1 cellular context compared by ENCODE assay signal in the genomic region with DNA sequence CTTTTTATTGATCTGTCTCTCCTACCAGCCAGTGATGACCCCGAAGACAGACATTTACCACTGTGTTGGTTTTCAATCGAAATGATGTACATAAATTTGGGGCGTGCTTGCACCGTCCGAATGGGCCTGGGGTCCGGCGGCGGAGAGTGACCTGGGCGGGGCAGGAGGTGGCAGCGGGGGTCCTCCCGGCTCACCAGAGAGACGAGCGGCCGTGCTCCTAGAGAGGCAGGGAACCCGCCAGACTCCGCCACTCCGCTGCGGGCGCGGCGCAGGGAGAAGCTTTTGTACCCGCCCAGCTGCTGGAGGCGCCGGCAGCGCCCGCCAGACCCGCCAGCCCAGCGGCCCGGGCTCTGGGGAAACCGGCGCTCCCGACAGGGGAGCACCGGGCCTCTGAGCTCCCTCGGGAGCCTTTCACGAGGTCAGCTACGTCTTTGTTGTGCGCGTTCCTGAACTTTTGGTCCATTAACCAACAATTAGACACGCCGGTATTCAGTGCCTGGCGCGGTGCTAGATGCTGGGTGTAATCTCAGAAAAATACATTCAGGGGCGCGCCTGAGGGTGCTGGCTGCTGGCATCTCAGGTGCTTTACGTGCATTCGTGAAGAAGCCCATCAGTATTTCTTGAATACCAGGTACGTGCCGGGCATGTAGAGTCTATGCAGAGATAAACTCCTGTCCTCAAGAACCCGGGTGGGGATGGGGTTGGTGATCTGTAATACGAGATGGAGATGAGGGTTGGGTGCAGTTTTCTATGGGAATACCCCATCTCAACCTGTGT.
TF ChIP-seq lines count a peak whose summit lies in the region.

A gene with protein sequence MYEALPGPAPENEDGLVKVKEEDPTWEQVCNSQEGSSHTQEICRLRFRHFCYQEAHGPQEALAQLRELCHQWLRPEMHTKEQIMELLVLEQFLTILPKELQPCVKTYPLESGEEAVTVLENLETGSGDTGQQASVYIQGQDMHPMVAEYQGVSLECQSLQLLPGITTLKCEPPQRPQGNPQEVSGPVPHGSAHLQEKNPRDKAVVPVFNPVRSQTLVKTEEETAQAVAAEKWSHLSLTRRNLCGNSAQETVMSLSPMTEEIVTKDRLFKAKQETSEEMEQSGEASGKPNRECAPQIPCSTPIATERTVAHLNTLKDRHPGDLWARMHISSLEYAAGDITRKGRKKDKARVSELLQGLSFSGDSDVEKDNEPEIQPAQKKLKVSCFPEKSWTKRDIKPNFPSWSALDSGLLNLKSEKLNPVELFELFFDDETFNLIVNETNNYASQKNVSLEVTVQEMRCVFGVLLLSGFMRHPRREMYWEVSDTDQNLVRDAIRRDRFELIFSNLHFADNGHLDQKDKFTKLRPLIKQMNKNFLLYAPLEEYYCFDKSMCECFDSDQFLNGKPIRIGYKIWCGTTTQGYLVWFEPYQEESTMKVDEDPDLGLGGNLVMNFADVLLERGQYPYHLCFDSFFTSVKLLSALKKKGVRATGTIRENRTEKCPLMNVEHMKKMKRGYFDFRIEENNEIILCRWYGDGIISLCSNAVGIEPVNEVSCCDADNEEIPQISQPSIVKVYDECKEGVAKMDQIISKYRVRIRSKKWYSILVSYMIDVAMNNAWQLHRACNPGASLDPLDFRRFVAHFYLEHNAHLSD (plus strand): TSS at position 285 of the 777 bp plus-strand sequence. CDS start 2,242 bp downstream, outside the sequence.

TF ChIP-seq in K562, 482 proteins besides CTCF, POLR2A, EP300 and RAD21 (continued from another document and continues in another):
- TF ChIP-seq, protein P1, sequence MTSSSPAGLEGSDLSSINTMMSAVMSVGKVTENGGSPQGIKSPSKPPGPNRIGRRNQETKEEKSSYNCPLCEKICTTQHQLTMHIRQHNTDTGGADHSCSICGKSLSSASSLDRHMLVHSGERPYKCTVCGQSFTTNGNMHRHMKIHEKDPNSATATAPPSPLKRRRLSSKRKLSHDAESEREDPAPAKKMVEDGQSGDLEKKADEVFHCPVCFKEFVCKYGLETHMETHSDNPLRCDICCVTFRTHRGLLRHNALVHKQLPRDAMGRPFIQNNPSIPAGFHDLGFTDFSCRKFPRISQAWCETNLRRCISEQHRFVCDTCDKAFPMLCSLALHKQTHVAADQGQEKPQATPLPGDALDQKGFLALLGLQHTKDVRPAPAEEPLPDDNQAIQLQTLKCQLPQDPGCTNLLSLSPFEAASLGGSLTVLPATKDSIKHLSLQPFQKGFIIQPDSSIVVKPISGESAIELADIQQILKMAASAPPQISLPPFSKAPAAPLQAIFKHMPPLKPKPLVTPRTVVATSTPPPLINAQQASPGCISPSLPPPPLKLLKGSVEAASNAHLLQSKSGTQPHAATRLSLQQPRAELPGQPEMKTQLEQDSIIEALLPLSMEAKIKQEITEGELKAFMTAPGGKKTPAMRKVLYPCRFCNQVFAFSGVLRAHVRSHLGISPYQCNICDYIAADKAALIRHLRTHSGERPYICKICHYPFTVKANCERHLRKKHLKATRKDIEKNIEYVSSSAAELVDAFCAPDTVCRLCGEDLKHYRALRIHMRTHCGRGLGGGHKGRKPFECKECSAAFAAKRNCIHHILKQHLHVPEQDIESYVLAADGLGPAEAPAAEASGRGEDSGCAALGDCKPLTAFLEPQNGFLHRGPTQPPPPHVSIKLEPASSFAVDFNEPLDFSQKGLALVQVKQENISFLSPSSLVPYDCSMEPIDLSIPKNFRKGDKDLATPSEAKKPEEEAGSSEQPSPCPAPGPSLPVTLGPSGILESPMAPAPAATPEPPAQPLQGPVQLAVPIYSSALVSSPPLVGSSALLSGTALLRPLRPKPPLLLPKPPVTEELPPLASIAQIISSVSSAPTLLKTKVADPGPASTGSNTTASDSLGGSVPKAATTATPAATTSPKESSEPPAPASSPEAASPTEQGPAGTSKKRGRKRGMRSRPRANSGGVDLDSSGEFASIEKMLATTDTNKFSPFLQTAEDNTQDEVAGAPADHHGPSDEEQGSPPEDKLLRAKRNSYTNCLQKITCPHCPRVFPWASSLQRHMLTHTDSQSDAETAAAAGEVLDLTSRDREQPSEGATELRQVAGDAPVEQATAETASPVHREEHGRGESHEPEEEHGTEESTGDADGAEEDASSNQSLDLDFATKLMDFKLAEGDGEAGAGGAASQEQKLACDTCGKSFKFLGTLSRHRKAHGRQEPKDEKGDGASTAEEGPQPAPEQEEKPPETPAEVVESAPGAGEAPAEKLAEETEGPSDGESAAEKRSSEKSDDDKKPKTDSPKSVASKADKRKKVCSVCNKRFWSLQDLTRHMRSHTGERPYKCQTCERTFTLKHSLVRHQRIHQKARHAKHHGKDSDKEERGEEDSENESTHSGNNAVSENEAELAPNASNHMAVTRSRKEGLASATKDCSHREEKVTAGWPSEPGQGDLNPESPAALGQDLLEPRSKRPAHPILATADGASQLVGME (CRISPR knock-in tag; IDR thresholded peaks at IDR 0.05), result no peak
- TF ChIP-seq CXXC5 (CRISPR knock-in tag; IDR thresholded peaks at IDR 0.05) (peak; percentile 92), NFE2 (IDR thresholded peaks at IDR 0.05; ENCODE audit: low read depth) (no peak), SMAD1 (IDR thresholded peaks at IDR 0.05; ENCODE audit: low read depth, low read length, partially characterized antibody) (no peak), PTRF (tag; IDR thresholded peaks at IDR 0.05) (no peak), YBX1 (IDR thresholded peaks at IDR 0.05) (no peak), SMAD2 (IDR thresholded peaks at IDR 0.05; ENCODE audit: low read depth, low read length) (no peak), MAZ (CRISPR knock-in tag; conservative IDR thresholded peaks at IDR 0.05 in 1 of 2, IDR thresholded peaks at IDR 0.05 in 1 of 2) (peak; percentile 70 to 93), KLF10 (CRISPR knock-in tag; IDR thresholded peaks at IDR 0.05) (no peak), FOXK1 (CRISPR knock-in tag; IDR thresholded peaks at IDR 0.05; ENCODE audit: borderline replicate concordance) (no peak), FOS (IDR thresholded peaks at IDR 0.05; ENCODE audit: extremely low read depth, insufficient read length) (no peak), POLR2AphosphoS5 (IDR thresholded peaks at IDR 0.05; ENCODE audit: control insufficient read depth, insufficient read depth, low read depth, low read length) (peak; percentile 50; the same call in 1 of the 2 replicates), XRCC5 (IDR thresholded peaks at IDR 0.05; ENCODE audit: low read depth, low read length) (peak; percentile 69; the same call in 1 of the 2 replicates), MECOM (CRISPR knock-in tag; IDR thresholded peaks at IDR 0.05) (no peak), CHD1 (IDR thresholded peaks at IDR 0.05; ENCODE audit: low read length) (peak; percentile 83), ZNF217 (CRISPR knock-in tag; IDR thresholded peaks at IDR 0.05) (no peak), GATA2 (CRISPR knock-in tag; IDR thresholded peaks at IDR 0.05) (no peak), ZNF23 (CRISPR knock-in tag; IDR thresholded peaks at IDR 0.05) (no peak), DDX20 (tag; IDR thresholded peaks at IDR 0.05; ENCODE audit: low read depth) (no peak), KLF6 (CRISPR knock-in tag; IDR thresholded peaks at IDR 0.05; ENCODE audit: borderline replicate concordance) (no peak), ZNF717 (CRISPR knock-in tag; IDR thresholded peaks at IDR 0.05) (no peak)
- TF ChIP-seq, protein P2, sequence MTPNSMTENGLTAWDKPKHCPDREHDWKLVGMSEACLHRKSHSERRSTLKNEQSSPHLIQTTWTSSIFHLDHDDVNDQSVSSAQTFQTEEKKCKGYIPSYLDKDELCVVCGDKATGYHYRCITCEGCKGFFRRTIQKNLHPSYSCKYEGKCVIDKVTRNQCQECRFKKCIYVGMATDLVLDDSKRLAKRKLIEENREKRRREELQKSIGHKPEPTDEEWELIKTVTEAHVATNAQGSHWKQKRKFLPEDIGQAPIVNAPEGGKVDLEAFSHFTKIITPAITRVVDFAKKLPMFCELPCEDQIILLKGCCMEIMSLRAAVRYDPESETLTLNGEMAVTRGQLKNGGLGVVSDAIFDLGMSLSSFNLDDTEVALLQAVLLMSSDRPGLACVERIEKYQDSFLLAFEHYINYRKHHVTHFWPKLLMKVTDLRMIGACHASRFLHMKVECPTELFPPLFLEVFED (CRISPR knock-in tag; conservative IDR thresholded peaks at IDR 0.05), result no peak
- TF ChIP-seq, protein P3, sequence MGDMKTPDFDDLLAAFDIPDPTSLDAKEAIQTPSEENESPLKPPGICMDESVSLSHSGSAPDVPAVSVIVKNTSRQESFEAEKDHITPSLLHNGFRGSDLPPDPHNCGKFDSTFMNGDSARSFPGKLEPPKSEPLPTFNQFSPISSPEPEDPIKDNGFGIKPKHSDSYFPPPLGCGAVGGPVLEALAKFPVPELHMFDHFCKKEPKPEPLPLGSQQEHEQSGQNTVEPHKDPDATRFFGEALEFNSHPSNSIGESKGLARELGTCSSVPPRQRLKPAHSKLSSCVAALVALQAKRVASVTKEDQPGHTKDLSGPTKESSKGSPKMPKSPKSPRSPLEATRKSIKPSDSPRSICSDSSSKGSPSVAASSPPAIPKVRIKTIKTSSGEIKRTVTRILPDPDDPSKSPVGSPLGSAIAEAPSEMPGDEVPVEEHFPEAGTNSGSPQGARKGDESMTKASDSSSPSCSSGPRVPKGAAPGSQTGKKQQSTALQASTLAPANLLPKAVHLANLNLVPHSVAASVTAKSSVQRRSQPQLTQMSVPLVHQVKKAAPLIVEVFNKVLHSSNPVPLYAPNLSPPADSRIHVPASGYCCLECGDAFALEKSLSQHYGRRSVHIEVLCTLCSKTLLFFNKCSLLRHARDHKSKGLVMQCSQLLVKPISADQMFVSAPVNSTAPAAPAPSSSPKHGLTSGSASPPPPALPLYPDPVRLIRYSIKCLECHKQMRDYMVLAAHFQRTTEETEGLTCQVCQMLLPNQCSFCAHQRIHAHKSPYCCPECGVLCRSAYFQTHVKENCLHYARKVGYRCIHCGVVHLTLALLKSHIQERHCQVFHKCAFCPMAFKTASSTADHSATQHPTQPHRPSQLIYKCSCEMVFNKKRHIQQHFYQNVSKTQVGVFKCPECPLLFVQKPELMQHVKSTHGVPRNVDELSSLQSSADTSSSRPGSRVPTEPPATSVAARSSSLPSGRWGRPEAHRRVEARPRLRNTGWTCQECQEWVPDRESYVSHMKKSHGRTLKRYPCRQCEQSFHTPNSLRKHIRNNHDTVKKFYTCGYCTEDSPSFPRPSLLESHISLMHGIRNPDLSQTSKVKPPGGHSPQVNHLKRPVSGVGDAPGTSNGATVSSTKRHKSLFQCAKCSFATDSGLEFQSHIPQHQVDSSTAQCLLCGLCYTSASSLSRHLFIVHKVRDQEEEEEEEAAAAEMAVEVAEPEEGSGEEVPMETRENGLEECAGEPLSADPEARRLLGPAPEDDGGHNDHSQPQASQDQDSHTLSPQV (IDR thresholded peaks at IDR 0.05), result no peak
- TF ChIP-seq, protein P4, sequence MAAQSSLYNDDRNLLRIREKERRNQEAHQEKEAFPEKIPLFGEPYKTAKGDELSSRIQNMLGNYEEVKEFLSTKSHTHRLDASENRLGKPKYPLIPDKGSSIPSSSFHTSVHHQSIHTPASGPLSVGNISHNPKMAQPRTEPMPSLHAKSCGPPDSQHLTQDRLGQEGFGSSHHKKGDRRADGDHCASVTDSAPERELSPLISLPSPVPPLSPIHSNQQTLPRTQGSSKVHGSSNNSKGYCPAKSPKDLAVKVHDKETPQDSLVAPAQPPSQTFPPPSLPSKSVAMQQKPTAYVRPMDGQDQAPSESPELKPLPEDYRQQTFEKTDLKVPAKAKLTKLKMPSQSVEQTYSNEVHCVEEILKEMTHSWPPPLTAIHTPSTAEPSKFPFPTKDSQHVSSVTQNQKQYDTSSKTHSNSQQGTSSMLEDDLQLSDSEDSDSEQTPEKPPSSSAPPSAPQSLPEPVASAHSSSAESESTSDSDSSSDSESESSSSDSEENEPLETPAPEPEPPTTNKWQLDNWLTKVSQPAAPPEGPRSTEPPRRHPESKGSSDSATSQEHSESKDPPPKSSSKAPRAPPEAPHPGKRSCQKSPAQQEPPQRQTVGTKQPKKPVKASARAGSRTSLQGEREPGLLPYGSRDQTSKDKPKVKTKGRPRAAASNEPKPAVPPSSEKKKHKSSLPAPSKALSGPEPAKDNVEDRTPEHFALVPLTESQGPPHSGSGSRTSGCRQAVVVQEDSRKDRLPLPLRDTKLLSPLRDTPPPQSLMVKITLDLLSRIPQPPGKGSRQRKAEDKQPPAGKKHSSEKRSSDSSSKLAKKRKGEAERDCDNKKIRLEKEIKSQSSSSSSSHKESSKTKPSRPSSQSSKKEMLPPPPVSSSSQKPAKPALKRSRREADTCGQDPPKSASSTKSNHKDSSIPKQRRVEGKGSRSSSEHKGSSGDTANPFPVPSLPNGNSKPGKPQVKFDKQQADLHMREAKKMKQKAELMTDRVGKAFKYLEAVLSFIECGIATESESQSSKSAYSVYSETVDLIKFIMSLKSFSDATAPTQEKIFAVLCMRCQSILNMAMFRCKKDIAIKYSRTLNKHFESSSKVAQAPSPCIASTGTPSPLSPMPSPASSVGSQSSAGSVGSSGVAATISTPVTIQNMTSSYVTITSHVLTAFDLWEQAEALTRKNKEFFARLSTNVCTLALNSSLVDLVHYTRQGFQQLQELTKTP (IDR thresholded peaks at IDR 0.05; ENCODE audit: low read depth in 1 of 2, partially characterized antibody in 2 of 2), result peak in 1 of 2 experiments; percentile 55
- TF ChIP-seq, protein P5, sequence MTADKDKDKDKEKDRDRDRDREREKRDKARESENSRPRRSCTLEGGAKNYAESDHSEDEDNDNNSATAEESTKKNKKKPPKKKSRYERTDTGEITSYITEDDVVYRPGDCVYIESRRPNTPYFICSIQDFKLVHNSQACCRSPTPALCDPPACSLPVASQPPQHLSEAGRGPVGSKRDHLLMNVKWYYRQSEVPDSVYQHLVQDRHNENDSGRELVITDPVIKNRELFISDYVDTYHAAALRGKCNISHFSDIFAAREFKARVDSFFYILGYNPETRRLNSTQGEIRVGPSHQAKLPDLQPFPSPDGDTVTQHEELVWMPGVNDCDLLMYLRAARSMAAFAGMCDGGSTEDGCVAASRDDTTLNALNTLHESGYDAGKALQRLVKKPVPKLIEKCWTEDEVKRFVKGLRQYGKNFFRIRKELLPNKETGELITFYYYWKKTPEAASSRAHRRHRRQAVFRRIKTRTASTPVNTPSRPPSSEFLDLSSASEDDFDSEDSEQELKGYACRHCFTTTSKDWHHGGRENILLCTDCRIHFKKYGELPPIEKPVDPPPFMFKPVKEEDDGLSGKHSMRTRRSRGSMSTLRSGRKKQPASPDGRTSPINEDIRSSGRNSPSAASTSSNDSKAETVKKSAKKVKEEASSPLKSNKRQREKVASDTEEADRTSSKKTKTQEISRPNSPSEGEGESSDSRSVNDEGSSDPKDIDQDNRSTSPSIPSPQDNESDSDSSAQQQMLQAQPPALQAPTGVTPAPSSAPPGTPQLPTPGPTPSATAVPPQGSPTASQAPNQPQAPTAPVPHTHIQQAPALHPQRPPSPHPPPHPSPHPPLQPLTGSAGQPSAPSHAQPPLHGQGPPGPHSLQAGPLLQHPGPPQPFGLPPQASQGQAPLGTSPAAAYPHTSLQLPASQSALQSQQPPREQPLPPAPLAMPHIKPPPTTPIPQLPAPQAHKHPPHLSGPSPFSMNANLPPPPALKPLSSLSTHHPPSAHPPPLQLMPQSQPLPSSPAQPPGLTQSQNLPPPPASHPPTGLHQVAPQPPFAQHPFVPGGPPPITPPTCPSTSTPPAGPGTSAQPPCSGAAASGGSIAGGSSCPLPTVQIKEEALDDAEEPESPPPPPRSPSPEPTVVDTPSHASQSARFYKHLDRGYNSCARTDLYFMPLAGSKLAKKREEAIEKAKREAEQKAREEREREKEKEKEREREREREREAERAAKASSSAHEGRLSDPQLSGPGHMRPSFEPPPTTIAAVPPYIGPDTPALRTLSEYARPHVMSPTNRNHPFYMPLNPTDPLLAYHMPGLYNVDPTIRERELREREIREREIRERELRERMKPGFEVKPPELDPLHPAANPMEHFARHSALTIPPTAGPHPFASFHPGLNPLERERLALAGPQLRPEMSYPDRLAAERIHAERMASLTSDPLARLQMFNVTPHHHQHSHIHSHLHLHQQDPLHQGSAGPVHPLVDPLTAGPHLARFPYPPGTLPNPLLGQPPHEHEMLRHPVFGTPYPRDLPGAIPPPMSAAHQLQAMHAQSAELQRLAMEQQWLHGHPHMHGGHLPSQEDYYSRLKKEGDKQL (CRISPR knock-in tag; IDR thresholded peaks at IDR 0.05; ENCODE audit: borderline replicate concordance), result no peak
